5 cellular contexts compared by ENCODE assay signal in the genomic region with DNA sequence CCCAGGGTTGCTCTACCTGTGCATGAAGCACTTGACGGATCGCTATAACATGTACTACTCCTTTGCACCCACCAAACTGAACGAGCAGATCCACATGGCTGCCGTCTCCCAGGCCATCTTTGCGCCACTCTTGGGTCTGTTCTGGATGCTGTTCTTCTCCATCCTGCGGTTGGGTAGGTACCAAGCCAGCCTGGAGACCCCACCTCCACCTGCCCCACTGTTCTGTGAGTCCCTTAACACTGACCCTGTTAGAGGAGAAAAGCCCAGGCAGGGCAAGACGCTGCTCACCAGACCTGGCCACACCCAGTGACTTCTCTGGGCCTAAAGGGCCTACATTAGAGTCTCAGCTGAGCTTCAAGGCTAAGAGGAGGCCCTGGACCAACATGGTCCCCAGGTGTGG. TPM values are rescaled to one million over a fixed set of nuclear protein-coding genes. Genes with fewer than 3 reads are reported as not detected.
"Had no signal": no experiment of that assay in that cellular context is flagged by ENCODE, and none has a peak within 500 bp of the region (broad histone marks: within the 10 kb centered on the region; RNA-seq: fewer than 3 reads in every experiment).

No MANE protein-coding gene starts in this region.

- H3K27ac Mint-ChIP-seq: GM23338, H9 had no signal

- H3K4me3 ChIP-seq: GM23338, K562 had no signal

- ATAC-seq: GM23338, K562 had no signal

- H3K4me1 Mint-ChIP-seq: GM23338, H9 had no signal

- H3K9me3 Mint-ChIP-seq: GM23338, H9 had no signal

- H3K4me3 Mint-ChIP-seq: GM23338, H9 had no signal

- DNase-seq: H9 had no signal

RNA-seq across cellular contexts. Expression of a gene that starts 21.7 kb away (rescaled TPM):
- total RNA-seq: HT-29, IMR-90, K562 had no signal
